ENCODE assay signal across 8 cellular contexts in the genomic region with DNA sequence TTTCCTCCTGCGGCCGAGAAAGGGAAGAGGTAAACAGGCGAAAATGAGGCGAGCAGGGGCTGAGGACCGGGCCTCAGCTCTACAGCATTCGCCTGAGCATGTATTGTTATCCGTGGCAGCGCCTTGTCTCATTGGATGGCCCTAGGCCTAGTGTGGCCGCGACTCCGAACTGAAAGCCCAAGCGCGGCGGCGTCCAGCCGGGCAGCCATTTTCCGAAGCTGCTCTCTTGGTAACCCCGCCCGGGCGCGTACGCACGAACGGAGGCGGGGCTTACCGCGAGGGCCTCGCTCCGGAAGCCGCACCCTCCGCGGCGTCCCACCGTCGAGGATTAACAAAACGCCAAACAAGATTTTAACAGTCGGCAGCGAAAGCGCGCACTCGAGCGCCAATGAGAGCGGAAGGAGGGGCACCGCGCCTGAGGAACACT. TPM values are rescaled to one million over a fixed set of nuclear protein-coding genes. Genes with fewer than 3 reads are reported as not detected.
DNase-seq lines count a peak whose midpoint lies in the region; ATAC-seq and TF ChIP-seq lines count a peak whose summit lies in the region.

No MANE protein-coding gene starts in this region.

- peaks cover 0 to 44% (median 24%) of the 10 kb centered on the region in 12 donors for H3K4me1 ChIP-seq in heart left ventricle
- peaks cover 9% of the 10 kb centered on the region for H3K4me1 ChIP-seq in rectal smooth muscle tissue (ENCODE audit: control insufficient read depth, insufficient read depth, low read length)

- 0 to 1% (median 0%) methylated on average over 21 to 45 of the region's 45 CpGs for WGBS in heart left ventricle, 4 donors

- TF ChIP-seq POLR2A in heart left ventricle (IDR thresholded peaks at IDR 0.05) = peak; percentile 48 to 79

- H3K36me3 ChIP-seq in heart left ventricle (peaks cover 0 to 7% (median under 1%) of the 10 kb centered on the region in 9 donors), rectal smooth muscle tissue (ENCODE audit: control insufficient read depth, insufficient read depth, low read length) (no peaks in the 10 kb centered on the region)

- no peaks in the 10 kb centered on the region for H3K9me3 ChIP-seq in heart left ventricle

- H3K9ac ChIP-seq in rectal smooth muscle tissue (ENCODE audit: low read length) = peak overlapping the region; percentile 100

- H3K4me3 ChIP-seq in heart left ventricle = peak overlapping the region; percentile 61 to 99 (median 88)
- H3K4me3 ChIP-seq in rectal smooth muscle tissue (ENCODE audit: low read length) = peak overlapping the region; percentile 87

- H3K27ac ChIP-seq in 22Rv1 = peak overlapping the region; percentile 100
- H3K27ac ChIP-seq in heart left ventricle = peak overlapping the region; percentile 91 to 99 (median 96)
- H3K27ac ChIP-seq in rectal smooth muscle tissue (ENCODE audit: low read depth, low read length) = peak overlapping the region; percentile 99

- H3K27me3 ChIP-seq in heart left ventricle = no peaks in the 10 kb centered on the region
- no peaks in the 10 kb centered on the region for H3K27me3 ChIP-seq in rectal smooth muscle tissue (ENCODE audit: control insufficient read depth, insufficient read depth, low read length)

- no peak for TF ChIP-seq CTCF in 22Rv1 (IDR thresholded peaks at IDR 0.05)
- no peak for TF ChIP-seq CTCF in heart left ventricle (IDR thresholded peaks at IDR 0.05)

- intact Hi-C loops in heart left ventricle (cut with DNase I) = no loop called here

- ATAC-seq in GM19463 (IDR thresholded peaks at IDR 0.05; ENCODE audit: unreplicated experiment) (peak; percentile 61), heart left ventricle (peak; percentile 91 to 94 (median 93)), HG03520 (IDR thresholded peaks at IDR 0.05; ENCODE audit: unreplicated experiment) (no peak), GM21528 (IDR thresholded peaks at IDR 0.05; ENCODE audit: low FRiP score, unreplicated experiment) (no peak)

- peak; percentile 100 for DNase-seq in NCI-H128 (lab: John Stamatoyannopoulos, UW; ENCODE audit: unreplicated experiment)
- peak; percentile 97 for DNase-seq in activated naive CD4-positive, alpha-beta T cell treated with anti-CD3 and anti-CD28 coated beads, Interleukin-2, amount 50 U/mL, for 16 hours
- peak in 3 of 5 donors; percentile 96 to 98 (median 97) for DNase-seq in heart left ventricle

RNA-seq across cellular contexts. Expression of a gene that starts 0.8 kb away (rescaled TPM):
- 10 to 100 TPM in 7 of 9 donors, 1 to 10 TPM in 2; 9.4 to 17.9 (median 12.7) TPM for total RNA-seq in heart left ventricle
- polyA plus RNA-seq in heart left ventricle = 10 to 100 TPM in 1 of 2 donors, 1 to 10 TPM in 1; 4.8 to 15.0 TPM

Comparison
In these comparisons a context has a peak if more than half of its experiments do, and no peak if none do; other contexts are left out.
1. ATAC-seq: peak in GM19463 (single experiment) and heart left ventricle (4 of 4); none in HG03520 (single experiment) and GM21528 (single experiment).
2. Peak in every context shown above with its lines, with median percentiles within 50 percentile points of each other: H3K27ac ChIP-seq and DNase-seq.